8 cellular contexts compared by ENCODE assay signal in the genomic region with DNA sequence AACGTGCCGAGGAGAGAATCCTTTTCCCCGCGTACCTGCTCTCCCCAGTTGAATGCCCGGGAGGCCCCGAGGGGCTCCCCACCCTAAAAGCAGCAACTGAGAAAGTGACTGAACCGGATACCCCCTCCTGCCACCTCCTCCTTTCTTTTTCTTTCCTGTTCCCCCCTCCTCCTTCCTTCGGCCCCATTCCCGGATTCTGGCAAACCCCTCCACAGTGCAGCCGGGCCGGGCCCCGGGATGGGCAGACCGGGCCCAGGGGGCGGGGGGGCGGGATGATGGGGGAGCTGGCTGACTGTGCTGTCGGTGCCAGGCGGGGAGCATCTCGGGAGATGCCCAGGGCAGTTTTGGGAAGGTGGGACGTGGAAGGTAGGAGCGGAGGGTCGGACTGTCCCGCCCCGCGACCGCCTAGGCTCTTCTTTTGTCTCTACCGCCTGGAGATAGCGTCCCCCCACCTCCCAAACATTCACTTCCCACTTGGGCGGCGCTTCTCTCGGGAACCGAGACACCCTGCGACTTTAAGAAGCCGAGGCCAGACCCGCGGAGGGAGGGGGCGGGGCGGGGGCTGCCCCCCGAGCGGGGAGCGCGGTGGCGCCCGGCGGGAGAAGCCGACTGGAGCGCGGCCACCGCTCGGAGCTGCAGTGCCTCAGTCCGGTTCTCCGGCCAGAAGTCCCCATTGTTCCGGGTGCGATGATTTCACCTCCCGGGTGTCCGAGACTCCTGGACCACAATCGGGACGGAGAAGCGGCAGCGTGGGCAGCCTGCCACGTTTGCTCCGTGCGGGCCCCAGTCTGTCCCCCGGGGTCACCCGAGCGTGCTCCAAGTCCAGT. TPM values are rescaled to one million over a fixed set of nuclear protein-coding genes. Genes with fewer than 3 reads are reported as not detected.
A peak's percentile ranks its signal among the peaks of the same experiment; 100 is the strongest.
DNase-seq lines count a peak whose midpoint lies in the region; ATAC-seq and TF ChIP-seq lines count a peak whose summit lies in the region.

No MANE protein-coding gene starts in this region.

- peak overlapping the region; percentile 95 for H3K4me2 ChIP-seq in PC-9

- H3K4me3 ChIP-seq in PC-9, result peak overlapping the region; percentile 73
- H3K4me3 ChIP-seq in epithelial cell of esophagus (ENCODE audit: low read length), result peak overlapping the region; percentile 50

- intact Hi-C loops in PC-9 (cut with micrococcal nuclease; ENCODE audit: unreplicated experiment) (loop anchor here (1.0 to 2.0 kb wide), 3 partner anchors 74 to 172 kb away; partner anchors contain the start of genes HAT1 and METAP1D), posterior cingulate gyrus (cut with DNase I) (no loop called here)

- H3K9me3 Mint-ChIP-seq in osteocyte (ENCODE audit: unreplicated experiment), result no peaks in the 10 kb centered on the region

- ATAC-seq in HG03280 (IDR thresholded peaks at IDR 0.05; ENCODE audit: unreplicated experiment), result no peak

- BruUV-seq in PC-9 (replicated peaks; lab: Mats Ljungman, UMichigan), result no TSS peak

- TF ChIP-seq CTCF in PC-9 (conservative IDR thresholded peaks at IDR 0.05) (no peak), epithelial cell of esophagus (IDR thresholded peaks at IDR 0.05; ENCODE audit: insufficient read depth, low read depth, low read length, missing control alignments) (no peak), osteocyte (IDR thresholded peaks at IDR 0.05) (no peak)

- no peaks in the 10 kb centered on the region for H3K9me2 ChIP-seq in PC-9 (ENCODE audit: insufficient read depth)

- H3K27ac ChIP-seq in PC-9, result peak overlapping the region; percentile 12; the same call in 1 of the 2 replicates

- peak overlapping the region; percentile 97 for H2AFZ ChIP-seq in PC-9

- peaks cover 80% of the 10 kb centered on the region for H3K4me1 Mint-ChIP-seq in osteocyte (ENCODE audit: unreplicated experiment)

- peak; percentile 30 for DNase-seq in NCI-H82 (lab: John Stamatoyannopoulos, UW)
- no peak for DNase-seq in NCI-H82 treated with DMSO at 0.1 percent for 48 hours (lab: John Stamatoyannopoulos, UW; ENCODE audit: unreplicated experiment)
- DNase-seq in PC-9, result peak; percentile 40 to 75
- no peak for DNase-seq in epithelial cell of esophagus (ENCODE audit: low read depth)
- DNase-seq in osteocyte (ENCODE audit: extremely low spot score, unreplicated experiment), result no peak
- DNase-seq in UCSD-AML1 (lab: John Stamatoyannopoulos, UW; ENCODE audit: unreplicated experiment), result no peak
- DNase-seq in posterior cingulate gyrus, result no peak

- H3K4me1 ChIP-seq in PC-9 (replicated peaks; ENCODE audit: insufficient read depth), result peaks cover 37% of the 10 kb centered on the region

- peak overlapping the region; percentile 100 for H3K27ac Mint-ChIP-seq in osteocyte (ENCODE audit: unreplicated experiment)

- H3F3A ChIP-seq in PC-9 (ENCODE audit: insufficient read depth, low read depth), result peaks cover 43% of the 10 kb centered on the region

- no peaks in the 10 kb centered on the region for H4K20me1 ChIP-seq in PC-9 (ENCODE audit: insufficient read depth)

- no peaks in the 10 kb centered on the region for H3K79me2 ChIP-seq in PC-9 (ENCODE audit: low read depth)

- no peaks in the 10 kb centered on the region for H3K36me3 Mint-ChIP-seq in osteocyte (ENCODE audit: unreplicated experiment)

- H3K27me3 Mint-ChIP-seq in osteocyte (ENCODE audit: unreplicated experiment), result no peaks in the 10 kb centered on the region

- no peaks in the 10 kb centered on the region for H3K36me3 ChIP-seq in PC-9 (ENCODE audit: low read depth)

- H3K4me3 Mint-ChIP-seq in osteocyte (ENCODE audit: unreplicated experiment), result peak overlapping the region; percentile 83

- CTCF ChIA-PET in PC-9 (lab: Charles Lee), result interaction anchor here (0.6 to 2.2 kb wide), 7 partner anchors 15 to 283 kb away, joined by 3 to 7 read pairs (median 4); no protein-coding TSS in a partner anchor

- POLR2A ChIA-PET in PC-9 (lab: Charles Lee; ENCODE audit: unreplicated experiment), result interaction anchor here (0.6 kb wide), 3 partner anchors 346 to 985 kb away, joined by 3 to 5 read pairs (median 4); partner anchors contain the start of gene DYNC1I2

- no peaks in the 10 kb centered on the region for H3K27me3 ChIP-seq in PC-9 (ENCODE audit: insufficient read depth, low read depth)

- H3K9me3 ChIP-seq in PC-9 (ENCODE audit: insufficient read depth, low read depth), result no peaks in the 10 kb centered on the region

RNA-seq across cellular contexts. Expression of gene DLX2, which starts 8.2 kb away (rescaled TPM):
- total RNA-seq in PC-9 (2021), result 0.65 and 0.76 TPM in 2 replicates
- 17.4 and 17.6 TPM in 2 replicates for total RNA-seq in osteocyte

RNA-seq across cellular contexts. Expression of gene DLX1, which starts 9.2 kb away (rescaled TPM):
- total RNA-seq in PC-9 (2021) (0.87 TPM in 1 of 2 replicates, not detected in the other), osteocyte (25.2 and 29.7 TPM in 2 replicates)

Comparison
In these comparisons a context has a peak if more than half of its experiments do, and no peak if none do; other contexts are left out.
1. DNase-seq: peak in NCI-H82 (single experiment) and PC-9 (2 of 2); none in NCI-H82 treated with DMSO at 0.1 percent for 48 hours (single experiment), epithelial cell of esophagus (single experiment), osteocyte (single experiment), UCSD-AML1 (single experiment) and posterior cingulate gyrus (0 of 10).
2. RNA of gene DLX2, which starts 8.2 kb away (total RNA-seq): 17.4 to 17.6 TPM in osteocyte; 0.65 to 0.76 TPM in PC-9; every median in the first group is over 10 times any median in the second.
3. RNA of gene DLX1, which starts 9.2 kb away (total RNA-seq): 25.2 to 29.7 TPM in osteocyte; 0.87 TPM in PC-9; every median in the first group is over 10 times any median in the second.